In genomic region chr3:21766002-21766401, GRCh38 we compare ENCODE assay signal across 26 cellular contexts.
"Had no signal": no experiment of that assay in that cellular context is flagged by ENCODE, and none has a peak within 500 bp of the region (broad histone marks: within the 10 kb centered on the region; RNA-seq: fewer than 3 reads in every experiment).

No MANE protein-coding gene starts in this region.

- H3K4me1 ChIP-seq: stomach, suprapubic skin, testis, thyroid gland, tibial artery, tibial nerve, transverse colon, upper lobe of left lung, upper lobe of right lung, uterus, vagina had no signal

- DNase-seq: stimulated activated CD4-positive, alpha-beta T cell treated with anti-CD3 and anti-CD28 coated beads, Interleukin-2, amount 100 ng/mL, for 48 hours; stimulated activated CD4-positive, alpha-beta T cell treated with anti-CD3 and anti-CD28 coated beads, Interleukin-4, amount 100 ng/mL, for 1 hour; stimulated activated CD4-positive, alpha-beta T cell treated with anti-CD3 and anti-CD28 coated beads, Interleukin-4, amount 100 ng/mL, for 24 hours; stimulated activated CD4-positive, alpha-beta T cell treated with anti-CD3 and anti-CD28 coated beads, Interleukin-4, amount 100 ng/mL, for 4 hours; stimulated activated CD8-positive, alpha-beta memory T cell treated with anti-CD3 and anti-CD28 coated beads, Interleukin-4, amount 100 ng/mL, for 48 hours; stimulated activated naive B cell treated with anti-CD40 and anti-IgM and Interleukin-4, amounts not matched to agents 10 μg/mL and 1 μg/mL and 100 μg/mL, for 72 hours; stimulated activated naive CD4-positive, alpha-beta T cell; stimulated activated naive CD4-positive, alpha-beta T cell treated with Interleukin-2 at 50 U/mL for 16 hours; stimulated activated naive CD8-positive, alpha-beta T cell treated with anti-CD3 and anti-CD28 coated beads, Interleukin-15, amount 100 ng/mL, for 72 hours; stimulated activated naive CD8-positive, alpha-beta T cell treated with anti-CD3 and anti-CD28 coated beads, Interleukin-15, Interleukin-2, amounts not matched to agents 100 U/mL and 50 U/mL, for 24 hours; stomach; substantia nigra; testis; thyroid gland; tibial artery; transverse colon; trophoblast cell; upper lobe of left lung; upper lobe of right lung; uterus had no signal

- H3K9me3 ChIP-seq: suprapubic skin, testis, thoracic aorta, thyroid gland, tibial artery, transverse colon, upper lobe of left lung, upper lobe of right lung, uterus, vagina had no signal

- H3K4me3 ChIP-seq: stomach, suprapubic skin, testis, thoracic aorta, thyroid gland, tibial artery, tibial nerve, transverse colon, upper lobe of left lung, upper lobe of right lung, uterus, vagina had no signal

- H3K27ac ChIP-seq: stomach, suprapubic skin, testis, thoracic aorta, thyroid gland, tibial artery, tibial nerve, transverse colon, upper lobe of left lung, upper lobe of right lung, uterus, vagina had no signal

- H3K27me3 ChIP-seq: stomach, suprapubic skin, testis, thyroid gland, tibial artery, tibial nerve, transverse colon, upper lobe of left lung, upper lobe of right lung, uterus, vagina had no signal

- H3K36me3 ChIP-seq: stomach, suprapubic skin, thoracic aorta, thyroid gland, tibial artery, tibial nerve, transverse colon, upper lobe of left lung, upper lobe of right lung, uterus, vagina had no signal

- ATAC-seq: stimulated activated effector memory CD8-positive, alpha-beta T cell treated with anti-CD3 and anti-CD28 coated beads, Interleukin-12 subunit alpha, Interleukin-12 subunit beta, amount 100 ng/mL, for 72 hours; stimulated activated memory B cell treated with anti-CD40 and anti-IgM and Interleukin-4, amounts not matched to agents 10 μg/mL and 1 μg/mL and 100 μg/mL, for 72 hours; stimulated activated naive B cell treated with anti-CD40 and anti-IgM and Interleukin-4, amounts not matched to agents 10 μg/mL and 1 μg/mL and 100 μg/mL, for 72 hours; stimulated activated naive CD8-positive, alpha-beta T cell treated with anti-CD3 and anti-CD28 coated beads, Interleukin-15, amount 100 ng/mL, for 72 hours; stimulated activated naive CD8-positive, alpha-beta T cell treated with anti-CD3 and anti-CD28 coated beads, Interleukin-15, Interleukin-2, amounts not matched to agents 100 U/mL and 50 U/mL, for 24 hours; upper lobe of right lung had no signal
